Comparison of ENCODE assay signal across 19 cellular contexts in genomic region chr4:2887343-2887742, GRCh38. TPM values are rescaled to one million over a fixed set of nuclear protein-coding genes. Genes with fewer than 3 reads are reported as not detected.
DNase-seq lines count a peak whose midpoint lies in the region; ATAC-seq, FAIRE-seq and TF ChIP-seq lines count a peak whose summit lies in the region.
"Had no signal": no experiment of that assay in that cellular context is flagged by ENCODE, and none has a peak within 500 bp of the region (broad histone marks: within the 10 kb centered on the region; RNA-seq: fewer than 3 reads in every experiment).

No MANE protein-coding gene starts in this region.

- TF ChIP-seq CTCF in D721Med (IDR thresholded peaks at IDR 0.05; ENCODE audit: insufficient read depth, missing control alignments) (no peak), dorsolateral prefrontal cortex (IDR thresholded peaks at IDR 0.05 in 54 of 56, conservative IDR thresholded peaks at IDR 0.05 in 2 of 56; ENCODE audit: low read depth in 1 of 56, partially characterized antibody in 56 of 56) (no peak)

- peak overlapping the region in 4 of 7 donors; percentile 23 to 39 (median 38) for H3K27ac Mint-ChIP-seq in CD4-positive, alpha-beta memory T cell
- peak overlapping the region in 7 of 9 donors; percentile 22 to 75 (median 48) for H3K27ac Mint-ChIP-seq in naive thymus-derived CD4-positive, alpha-beta T cell

- peaks cover 30 to 51% of the 10 kb centered on the region in 2 donors for H3K36me3 Mint-ChIP-seq in CD4-positive, alpha-beta memory T cell
- peaks cover 5 to 35% (median 24%) of the 10 kb centered on the region in 5 donors for H3K36me3 Mint-ChIP-seq in naive thymus-derived CD4-positive, alpha-beta T cell

- POLR2A ChIA-PET in CD4-positive, alpha-beta memory T cell (lab: Charles Lee; ENCODE audit: partially characterized antibody): no interaction called here
- POLR2A ChIA-PET in naive thymus-derived CD4-positive, alpha-beta T cell (lab: Charles Lee): no interaction called here

- no peak overlapping the region for H3K4me3 Mint-ChIP-seq in CD4-positive, alpha-beta memory T cell
- no peak overlapping the region for H3K4me3 Mint-ChIP-seq in naive thymus-derived CD4-positive, alpha-beta T cell
- H3K4me3 Mint-ChIP-seq: H9 had no signal

- H3K4me1 Mint-ChIP-seq in CD4-positive, alpha-beta memory T cell: peaks cover 0 to 9% (median 5%) of the 10 kb centered on the region in 4 donors
- peaks cover 8 to 32% (median 21%) of the 10 kb centered on the region in 7 donors for H3K4me1 Mint-ChIP-seq in naive thymus-derived CD4-positive, alpha-beta T cell

- ATAC-seq in naive thymus-derived CD4-positive, alpha-beta T cell: no peak
- ATAC-seq in HG02759 (IDR thresholded peaks at IDR 0.05; ENCODE audit: unreplicated experiment): no peak

- H3K27me3 Mint-ChIP-seq in CD4-positive, alpha-beta memory T cell: no peaks in the 10 kb centered on the region
- no peaks in the 10 kb centered on the region for H3K27me3 Mint-ChIP-seq in naive thymus-derived CD4-positive, alpha-beta T cell

- H3K36me3 ChIP-seq in CD4-positive, alpha-beta memory T cell (ENCODE audit: insufficient read depth, low read length): peaks cover 35% of the 10 kb centered on the region
- peaks cover 13 to 50% (median 32%) of the 10 kb centered on the region in 3 experiments for H3K36me3 ChIP-seq in naive thymus-derived CD4-positive, alpha-beta T cell (ENCODE audit: control insufficient read depth in 2 of 3, insufficient read depth in 3 of 3, low read length in 3 of 3)

- DNase-seq in CD4-positive, alpha-beta memory T cell: no peak
- DNase-seq in D721Med (ENCODE audit: insufficient read length, low spot score) (peak; percentile 43), dorsolateral prefrontal cortex (no peak), OCI-M1 (lab: John Stamatoyannopoulos, UW) (no peak), NCI-H1092 treated with DMSO at 0.1 percent for 48 hours (lab: John Stamatoyannopoulos, UW) (no peak)
- DNase-seq in naive thymus-derived CD4-positive, alpha-beta T cell: no peak
- no peak for DNase-seq in activated effector memory CD4-positive, alpha-beta T cell treated with Interleukin-2 at 50 U/mL for 16 hours
- DNase-seq: ACHN, C1 segment of cervical spinal cord, DND-41, H9, MV-4-11, NCI-H1930, NCI-H446, NCI-H748 treated with DMSO at 0.1 percent for 48 hours, PC-9 had no signal

- H3K4me3 ChIP-seq in CD4-positive, alpha-beta memory T cell (ENCODE audit: low read length in 2 of 2): no peak overlapping the region
- no peak overlapping the region for H3K4me3 ChIP-seq in dorsolateral prefrontal cortex
- no peak overlapping the region for H3K4me3 ChIP-seq in naive thymus-derived CD4-positive, alpha-beta T cell (ENCODE audit: low read length)
- H3K4me3 ChIP-seq: PC-9 had no signal

- FAIRE-seq in D721Med (lab: Jason Lieb, UNC): no peak

- no peaks in the 10 kb centered on the region for H3K4me1 ChIP-seq in CD4-positive, alpha-beta memory T cell (ENCODE audit: insufficient read depth, low read length)
- H3K4me1 ChIP-seq in naive thymus-derived CD4-positive, alpha-beta T cell (ENCODE audit: control insufficient read depth in 2 of 2, insufficient read depth in 2 of 2, low read length in 2 of 2): no peaks in the 10 kb centered on the region

- H3K27me3 ChIP-seq in CD4-positive, alpha-beta memory T cell (ENCODE audit: insufficient read depth, low read length): no peaks in the 10 kb centered on the region
- H3K27me3 ChIP-seq in dorsolateral prefrontal cortex: no peaks in the 10 kb centered on the region
- no peaks in the 10 kb centered on the region for H3K27me3 ChIP-seq in naive thymus-derived CD4-positive, alpha-beta T cell (ENCODE audit: control insufficient read depth in 2 of 2, insufficient read depth in 2 of 2, low read length in 2 of 2)

- no peaks in the 10 kb centered on the region for H3K9me3 ChIP-seq in CD4-positive, alpha-beta memory T cell (ENCODE audit: control insufficient read depth in 1 of 2, low read length in 2 of 2)
- no peaks in the 10 kb centered on the region for H3K9me3 ChIP-seq in naive thymus-derived CD4-positive, alpha-beta T cell (ENCODE audit: control insufficient read depth in 2 of 3, low read length in 3 of 3)

- peaks cover 0 to 2% (median 0%) of the 10 kb centered on the region in 8 donors for H3K9me3 Mint-ChIP-seq in CD4-positive, alpha-beta memory T cell
- no peaks in the 10 kb centered on the region for H3K9me3 Mint-ChIP-seq in naive thymus-derived CD4-positive, alpha-beta T cell
- H3K9me3 Mint-ChIP-seq: H9 had no signal

- CTCF ChIA-PET in CD4-positive, alpha-beta memory T cell (lab: Charles Lee; ENCODE audit: partially characterized antibody): no interaction called here
- CTCF ChIA-PET in naive thymus-derived CD4-positive, alpha-beta T cell (lab: Charles Lee): no interaction called here

- no peak overlapping the region for H3K27ac ChIP-seq in CD4-positive, alpha-beta memory T cell (ENCODE audit: low read depth, low read length)
- H3K27ac ChIP-seq in dorsolateral prefrontal cortex: peak overlapping the region in 44 of 59 donors; percentile 6 to 83 (median 57)
- no peak overlapping the region for H3K27ac ChIP-seq in naive thymus-derived CD4-positive, alpha-beta T cell (ENCODE audit: low read depth, low read length)
- H3K27ac ChIP-seq: KMS-11, PC-9, RWPE1 had no signal

- intact Hi-C loops in CD4-positive, alpha-beta memory T cell (cut with micrococcal nuclease): no loop called here
- intact Hi-C loops in dorsolateral prefrontal cortex (cut with DNase I): no loop called here
- intact Hi-C loops in naive thymus-derived CD4-positive, alpha-beta T cell (cut with micrococcal nuclease): loop anchor here in 1 of 2 donors (5.0 kb wide), 1 partner anchor 35 kb away; no protein-coding TSS in a partner anchor

RNA-seq across cellular contexts. Expression of gene ADD1, which starts 43.7 kb away (rescaled TPM):
- 100 to 1,000 TPM; 289 to 293 TPM for total RNA-seq in CD4-positive, alpha-beta memory T cell
- polyA plus RNA-seq in CD4-positive, alpha-beta memory T cell: 100 to 1,000 TPM; 159 to 171 TPM
- 100 to 1,000 TPM; 448 to 781 (median 536) TPM for total RNA-seq in dorsolateral prefrontal cortex
- 100 to 1,000 TPM; 211 to 300 (median 282) TPM for total RNA-seq in naive thymus-derived CD4-positive, alpha-beta T cell
- 100 to 1,000 TPM; 152 to 164 TPM for polyA plus RNA-seq in naive thymus-derived CD4-positive, alpha-beta T cell

Comparison
In these comparisons a context has a peak if more than half of its experiments do, and no peak if none do; other contexts are left out.
1. H3K27ac ChIP-seq: peak in dorsolateral prefrontal cortex (44 of 59); none in CD4-positive, alpha-beta memory T cell (single experiment) and naive thymus-derived CD4-positive, alpha-beta T cell (single experiment).